17 cellular contexts compared by ENCODE assay signal in genomic region chr13:48530833-48531232, GRCh38. TPM values are rescaled to one million over a fixed set of nuclear protein-coding genes. Genes with fewer than 3 reads are reported as not detected.
DNase-seq lines count a peak whose midpoint lies in the region; ATAC-seq and TF ChIP-seq lines count a peak whose summit lies in the region.
"Had no signal": no experiment of that assay in that cellular context is flagged by ENCODE, and none has a peak within 500 bp of the region (broad histone marks: within the 10 kb centered on the region; RNA-seq: fewer than 3 reads in every experiment).

No MANE protein-coding gene starts in this region.

- ATAC-seq in activated T-helper 17 cell treated with anti-CD3 and anti-CD28 coated beads, Interleukin-2, amount 50 U/mL, for 72 hours (replicated peaks) = no peak
- no peak for ATAC-seq in naive thymus-derived CD8-positive, alpha-beta T cell
- ATAC-seq in HG03354 (IDR thresholded peaks at IDR 0.05; ENCODE audit: poor library complexity, severe bottlenecking, unreplicated experiment) = no peak
- ATAC-seq: left lung had no signal

- H3K4me3 Mint-ChIP-seq in T-helper 1 cell treated with Interleukin-12 subunit alpha and Interleukin-12 subunit beta and Interleukin-4 antibody, amounts not matched to agents 30 μg/mL and 1 μg/mL, for 36 hours = peak overlapping the region; percentile 90
- H3K4me3 Mint-ChIP-seq in activated T-helper 17 cell treated with anti-CD3 and anti-CD28 coated beads, Interleukin-2, amount 50 U/mL, for 72 hours = peak overlapping the region; percentile 92
- H3K4me3 Mint-ChIP-seq in naive thymus-derived CD8-positive, alpha-beta T cell = peak overlapping the region in 6 of 10 donors; percentile 89 to 98 (median 94)

- H3K9me3 Mint-ChIP-seq in T-helper 1 cell treated with Interleukin-12 subunit alpha and Interleukin-12 subunit beta and Interleukin-4 antibody, amounts not matched to agents 30 μg/mL and 1 μg/mL, for 36 hours = peaks cover 4% of the 10 kb centered on the region
- peaks cover 4% of the 10 kb centered on the region for H3K9me3 Mint-ChIP-seq in activated T-helper 17 cell treated with anti-CD3 and anti-CD28 coated beads, Interleukin-2, amount 50 U/mL, for 72 hours
- peaks cover 0 to 4% (median 0%) of the 10 kb centered on the region in 9 donors for H3K9me3 Mint-ChIP-seq in naive thymus-derived CD8-positive, alpha-beta T cell
- H3K9me3 Mint-ChIP-seq: HFFc6 had no signal

- no peak overlapping the region for H3K27ac Mint-ChIP-seq in T-helper 1 cell treated with Interleukin-12 subunit alpha and Interleukin-12 subunit beta and Interleukin-4 antibody, amounts not matched to agents 30 μg/mL and 1 μg/mL, for 36 hours
- peak overlapping the region; percentile 97 for H3K27ac Mint-ChIP-seq in activated T-helper 17 cell treated with anti-CD3 and anti-CD28 coated beads, Interleukin-2, amount 50 U/mL, for 72 hours
- H3K27ac Mint-ChIP-seq in naive thymus-derived CD8-positive, alpha-beta T cell = peak overlapping the region in 8 of 10 donors; percentile 98 to 100 (median 99)

- POLR2A ChIA-PET in naive thymus-derived CD8-positive, alpha-beta T cell (lab: Charles Lee) = interaction anchor here (0.5 to 5.2 kb wide), 4 partner anchors 23 to 404 kb away, joined by 3 to 69 read pairs (median 19); no protein-coding TSS in a partner anchor

- H3K27ac ChIP-seq in caudate nucleus (ENCODE audit: low read depth, low read length) = no peak overlapping the region
- H3K27ac ChIP-seq: cardiac muscle cell, PC-9 had no signal

- peaks cover 4% of the 10 kb centered on the region for H3K36me3 Mint-ChIP-seq in T-helper 1 cell treated with Interleukin-12 subunit alpha and Interleukin-12 subunit beta and Interleukin-4 antibody, amounts not matched to agents 30 μg/mL and 1 μg/mL, for 36 hours (ENCODE audit: low read depth)
- peaks cover 8% of the 10 kb centered on the region for H3K36me3 Mint-ChIP-seq in activated T-helper 17 cell treated with anti-CD3 and anti-CD28 coated beads, Interleukin-2, amount 50 U/mL, for 72 hours (ENCODE audit: low read depth)
- no peaks in the 10 kb centered on the region for H3K36me3 Mint-ChIP-seq in naive thymus-derived CD8-positive, alpha-beta T cell

- no peak for DNase-seq in T-helper 1 cell
- peak; percentile 59 for DNase-seq in GM12865 (ENCODE audit: low read depth)
- no peak for DNase-seq in naive thymus-derived CD8-positive, alpha-beta T cell
- no peak for DNase-seq in caudate nucleus (lab: John Stamatoyannopoulos, UW)
- no peak for DNase-seq in epidermal melanocyte (ENCODE audit: insufficient read length, low spot score)
- DNase-seq: activated gamma-delta T cell, COR-L47, erythroblast, HFFc6, left lung, NCI-H446 treated with DMSO at 0.1 percent for 48 hours, PC-9 had no signal

- no peak for TF ChIP-seq CTCF in GM12865 (IDR thresholded peaks at IDR 0.05; ENCODE audit: insufficient read depth, low read depth, low read length, missing control alignments)

- peaks cover 4% of the 10 kb centered on the region for H3K27me3 Mint-ChIP-seq in T-helper 1 cell treated with Interleukin-12 subunit alpha and Interleukin-12 subunit beta and Interleukin-4 antibody, amounts not matched to agents 30 μg/mL and 1 μg/mL, for 36 hours (ENCODE audit: low read depth)
- no peaks in the 10 kb centered on the region for H3K27me3 Mint-ChIP-seq in activated T-helper 17 cell treated with anti-CD3 and anti-CD28 coated beads, Interleukin-2, amount 50 U/mL, for 72 hours
- H3K27me3 Mint-ChIP-seq in naive thymus-derived CD8-positive, alpha-beta T cell = peaks cover 0 to 3% (median 0%) of the 10 kb centered on the region in 5 donors

- H3K4me3 ChIP-seq in GM12865 (ENCODE audit: low read depth, low read length) = peak overlapping the region; percentile 67
- H3K4me3 ChIP-seq: cardiac muscle cell, hepatocyte had no signal

- peaks cover 29% of the 10 kb centered on the region for H3K4me1 Mint-ChIP-seq in T-helper 1 cell treated with Interleukin-12 subunit alpha and Interleukin-12 subunit beta and Interleukin-4 antibody, amounts not matched to agents 30 μg/mL and 1 μg/mL, for 36 hours (ENCODE audit: low read depth)
- peaks cover 8% of the 10 kb centered on the region for H3K4me1 Mint-ChIP-seq in activated T-helper 17 cell treated with anti-CD3 and anti-CD28 coated beads, Interleukin-2, amount 50 U/mL, for 72 hours
- peaks cover 5 to 42% (median 22%) of the 10 kb centered on the region in 4 donors for H3K4me1 Mint-ChIP-seq in naive thymus-derived CD8-positive, alpha-beta T cell

RNA-seq across cellular contexts. Expression of gene RCBTB2, which starts 2.0 kb away (rescaled TPM):
- total RNA-seq in activated T-helper 17 cell treated with anti-CD3 and anti-CD28 coated beads, Interleukin-2, amount 50 U/mL, for 72 hours = 1 to 10 TPM; 6.1 to 7.7 TPM
- total RNA-seq in naive thymus-derived CD8-positive, alpha-beta T cell = 1 to 10 TPM; 8.1 to 9.8 TPM
- 10 to 100 TPM in 1 of 3 donors, 1 to 10 TPM in 2; 6.3 to 17.6 (median 6.3) TPM for polyA plus RNA-seq in naive thymus-derived CD8-positive, alpha-beta T cell
